11 cellular contexts compared by ENCODE assay signal in genomic region chr11:70111269-70112016, GRCh38. TPM values are rescaled to one million over a fixed set of nuclear protein-coding genes. Genes with fewer than 3 reads are reported as not detected.
DNase-seq lines count a peak whose midpoint lies in the region; ATAC-seq and TF ChIP-seq lines count a peak whose summit lies in the region.
"Had no signal": no experiment of that assay in that cellular context is flagged by ENCODE, and none has a peak within 500 bp of the region (broad histone marks: within the 10 kb centered on the region; RNA-seq: fewer than 3 reads in every experiment).

No MANE protein-coding gene starts in this region.

- no peak for TF ChIP-seq POLR2A in breast epithelium (IDR thresholded peaks at IDR 0.05)

- H3K9me3 ChIP-seq in MG63 (no peaks in the 10 kb centered on the region), breast epithelium (no peaks in the 10 kb centered on the region)
- H3K9me3 ChIP-seq: ovary had no signal

- peak overlapping the region; percentile 84 to 87 for H3K27ac ChIP-seq in breast epithelium
- H3K27ac ChIP-seq: ovary had no signal

- no peaks in the 10 kb centered on the region for H3K27me3 ChIP-seq in MG63
- H3K27me3 ChIP-seq in breast epithelium, result no peaks in the 10 kb centered on the region
- H3K27me3 ChIP-seq: ovary had no signal

- TF ChIP-seq CTCF in breast epithelium (IDR thresholded peaks at IDR 0.05) (no peak), nephron (IDR thresholded peaks at IDR 0.05; ENCODE audit: unreplicated experiment in 3 of 3) (no peak)

- peaks cover 26% of the 10 kb centered on the region for H3K27me3 Mint-ChIP-seq in nephron (ENCODE audit: low read depth)

- H3K9me3 Mint-ChIP-seq in nephron, result no peaks in the 10 kb centered on the region
- H3K9me3 Mint-ChIP-seq: activated naive CD4-positive, alpha-beta T cell treated with anti-CD3 and anti-CD28 coated beads, Interleukin-2, amount 50 U/mL, for 72 hours had no signal

- ATAC-seq in GM21360 (IDR thresholded peaks at IDR 0.05; ENCODE audit: unreplicated experiment), result no peak

- peak overlapping the region in 2 of 3 experiments; percentile 5 to 56 for H3K4me3 Mint-ChIP-seq in nephron

- peaks cover 0 to 1% of the 10 kb centered on the region in 2 donors for H3K4me1 ChIP-seq in breast epithelium

- H3K4me3 ChIP-seq in MG63 (no peak overlapping the region), breast epithelium (peak overlapping the region in 1 of 3 donors; percentile 15)
- H3K4me3 ChIP-seq: ovary had no signal

- peaks cover 53% of the 10 kb centered on the region for H3K4me1 Mint-ChIP-seq in nephron

- no peaks in the 10 kb centered on the region for H3K36me3 ChIP-seq in MG63
- H3K36me3 ChIP-seq in breast epithelium, result no peaks in the 10 kb centered on the region
- H3K36me3 ChIP-seq: ovary had no signal

- intact Hi-C loops in breast epithelium (cut with DNase I; ENCODE audit: low total_unique reads), result no loop called here

- H3K36me3 Mint-ChIP-seq in nephron (ENCODE audit: low read depth), result peaks cover 3% of the 10 kb centered on the region
- H3K36me3 Mint-ChIP-seq: activated naive CD4-positive, alpha-beta T cell treated with anti-CD3 and anti-CD28 coated beads, Interleukin-2, amount 50 U/mL, for 72 hours had no signal

- DNase-seq in COR-L47 (lab: John Stamatoyannopoulos, UW), result peak; percentile 52
- peak; percentile 84 for DNase-seq in MG63
- DNase-seq in breast epithelium (ENCODE audit: low spot score in 2 of 2), result peak; percentile 87 to 88
- no peak for DNase-seq in NAMALWA (ENCODE audit: low spot score)
- no peak for DNase-seq in anterior cingulate cortex (lab: John Stamatoyannopoulos, UW)
- no peak for DNase-seq in NCI-H1092 treated with DMSO at 0.1 percent for 48 hours (lab: John Stamatoyannopoulos, UW)
- DNase-seq: NCI-H1105 had no signal

- peak overlapping the region; percentile 53 to 69 (median 55) for H3K27ac Mint-ChIP-seq in nephron
- H3K27ac Mint-ChIP-seq: activated naive CD4-positive, alpha-beta T cell treated with anti-CD3 and anti-CD28 coated beads, Interleukin-2, amount 50 U/mL, for 72 hours had no signal

RNA-seq across cellular contexts. Expression of gene ANO1, which starts 33.3 kb away (rescaled TPM):
- total RNA-seq in MG63 (2014; rRNA removed; shearing (Covaris generic); ENCODE audit: low replicate concordance), result 0.12 and 0.99 TPM in 2 replicates
- total RNA-seq in breast epithelium, result 10 to 100 TPM in 2 of 3 donors, 1 to 10 TPM in 1; 3.7 to 95.0 (median 53.7) TPM

Comparison
In these comparisons a context has a peak if more than half of its experiments do, and no peak if none do; other contexts are left out.
1. DNase-seq: peak in COR-L47 (single experiment), MG63 (single experiment) and breast epithelium (2 of 2); none in NAMALWA (single experiment), anterior cingulate cortex (0 of 58) and NCI-H1092 treated with DMSO at 0.1 percent for 48 hours (single experiment).